ENCODE assay signal across 35 cellular contexts in the genomic region with DNA sequence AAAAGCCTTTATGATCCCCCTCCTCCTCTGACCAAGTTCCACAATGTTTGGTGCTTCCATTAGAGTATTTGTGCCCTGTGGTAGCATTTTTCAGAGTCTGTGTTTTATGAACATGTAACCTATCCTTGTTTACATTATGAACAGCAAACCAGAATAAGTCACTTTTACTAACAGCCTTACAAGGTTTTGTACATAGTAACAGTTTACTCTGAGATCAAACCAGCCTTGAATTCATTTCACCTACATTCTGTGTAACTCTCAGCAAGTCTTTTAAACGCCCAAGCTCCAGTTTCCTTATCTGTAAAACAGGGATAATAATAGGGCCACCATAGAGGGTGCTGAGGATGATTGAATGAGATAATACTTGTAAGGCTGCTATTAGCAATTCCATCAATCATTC.
DNase-seq lines count a peak whose midpoint lies in the region; ATAC-seq, FAIRE-seq and TF ChIP-seq lines count a peak whose summit lies in the region.
"Had no signal": no experiment of that assay in that cellular context is flagged by ENCODE, and none has a peak within 500 bp of the region (broad histone marks: within the 10 kb centered on the region; RNA-seq: fewer than 3 reads in every experiment).

No MANE protein-coding gene starts in this region.

- H3K4me2 ChIP-seq in K562 (ENCODE audit: insufficient read depth, low read length), result no peak overlapping the region
- H3K4me2 ChIP-seq: A549 had no signal

- TF ChIP-seq RAD21 in K562 (CRISPR knock-in tag; conservative IDR thresholded peaks at IDR 0.05 in 1 of 2, IDR thresholded peaks at IDR 0.05 in 1 of 2), result no peak

- no peaks in the 10 kb centered on the region for H3K27me3 ChIP-seq in K562 (ENCODE audit: control insufficient read depth in 2 of 2, insufficient read depth in 2 of 2, low read length in 2 of 2)
- H3K27me3 ChIP-seq: BE2C; BLaER1; BLaER1 treated with 17β-estradiol and CSF1 and Interleukin-3, amounts not matched to agents 10 nM and 100 nM had no signal

- H3K36me3 Mint-ChIP-seq in nephron (ENCODE audit: low read depth), result peaks cover 23% of the 10 kb centered on the region
- H3K36me3 Mint-ChIP-seq: CD14-positive monocyte; CD4-positive, alpha-beta memory T cell; CD4-positive, CD25-positive, alpha-beta regulatory T cell; CD8-positive, alpha-beta memory T cell; CD8-positive, alpha-beta T cell had no signal

- no peak for TF ChIP-seq POLR2A in K562 (conservative IDR thresholded peaks at IDR 0.05)

- H3K9ac ChIP-seq in K562 (ENCODE audit: insufficient read depth in 1 of 2, low read depth in 2 of 2, low read length in 2 of 2), result no peak overlapping the region
- H3K9ac ChIP-seq: BLaER1; BLaER1 treated with 17β-estradiol and CSF1 and Interleukin-3, amounts not matched to agents 10 nM and 100 nM had no signal

- DNase-seq in K562 (ENCODE audit: extremely low read depth in 1 of 4, low spot score in 3 of 4), result no peak
- no peak for DNase-seq in stimulated activated naive CD8-positive, alpha-beta T cell treated with anti-CD3 and anti-CD28 coated beads, Interleukin-15, Interleukin-2, amounts not matched to agents 100 U/mL and 50 U/mL, for 24 hours
- DNase-seq: 8988T; ACHN; AML-193; BE2C; C1 segment of cervical spinal cord; Caco-2; Calu3; CD4-positive, alpha-beta memory T cell; CD4-positive, alpha-beta T cell; CD4-positive, CD25-positive, alpha-beta regulatory T cell; CD8-positive, alpha-beta memory T cell; CD8-positive, alpha-beta T cell; COR-L47; DMS 273 treated with DMSO at 0.1 percent for 48 hours; DMS153; DMS53; DMS79; DMS79 treated with DMSO at 0.1 percent for 48 hours; DND-41; EL had no signal

- H3K79me2 ChIP-seq in K562 (ENCODE audit: control insufficient read depth, insufficient read depth, low read length), result no peaks in the 10 kb centered on the region

- H3K9me3 Mint-ChIP-seq in nephron, result peaks cover 29% of the 10 kb centered on the region

- no peak overlapping the region for H2AFZ ChIP-seq in K562 (ENCODE audit: low read depth, low read length)

- TF ChIP-seq CTCF in HEK293 (tag by site-specific recombination; IDR thresholded peaks at IDR 0.05), result no peak
- TF ChIP-seq CTCF in K562 (IDR thresholded peaks at IDR 0.05 in 2 of 3, conservative IDR thresholded peaks at IDR 0.05 in 1 of 3; ENCODE audit: insufficient read depth in 2 of 3, low read depth in 1 of 3, low read length in 3 of 3), result no peak
- no peak for TF ChIP-seq CTCF in nephron (IDR thresholded peaks at IDR 0.05; ENCODE audit: unreplicated experiment in 3 of 3)

- H3K9me1 ChIP-seq in K562 (ENCODE audit: control insufficient read depth, insufficient read depth, low read length), result no peaks in the 10 kb centered on the region

- H3K4me1 ChIP-seq in HEK293 (ENCODE audit: control insufficient read depth, insufficient read depth, low read length) (no peaks in the 10 kb centered on the region), K562 (replicated peaks in 1 of 2; ENCODE audit: control insufficient read depth in 2 of 2, insufficient read depth in 2 of 2, low read length in 2 of 2) (no peaks in the 10 kb centered on the region)
- H3K4me1 ChIP-seq: BE2C, Caco-2 had no signal

- BruUV-seq in K562 (replicated peaks; lab: Mats Ljungman, UMichigan), result no TSS peak

- ATAC-seq in K562 (no peak), GM21447 (IDR thresholded peaks at IDR 0.05; ENCODE audit: unreplicated experiment) (no peak), GM19324 (IDR thresholded peaks at IDR 0.05; ENCODE audit: low FRiP score, unreplicated experiment) (no peak)
- no peak for ATAC-seq in stimulated activated naive CD8-positive, alpha-beta T cell treated with anti-CD3 and anti-CD28 coated beads, Interleukin-15, Interleukin-2, amounts not matched to agents 100 U/mL and 50 U/mL, for 24 hours
- ATAC-seq: A549; CD8-positive, alpha-beta T cell had no signal

- POLR2A ChIA-PET in HEK293 (lab: Yijun Ruan, JAX), result no interaction called here
- POLR2A ChIA-PET in K562 (lab: Yijun Ruan, JAX), result no interaction called here

- H3K4me3 ChIP-seq in HEK293 (ENCODE audit: low read depth, low read length) (no peak overlapping the region), K562 (no peak overlapping the region)
- H3K4me3 ChIP-seq: A549; BLaER1; BLaER1 treated with 17β-estradiol and CSF1 and Interleukin-3, amounts not matched to agents 10 nM and 100 nM had no signal

- H4K20me1 ChIP-seq in K562 (replicated peaks; ENCODE audit: control insufficient read depth, insufficient read depth, low read length), result no peaks in the 10 kb centered on the region
- H4K20me1 ChIP-seq: BLaER1; BLaER1 treated with 17β-estradiol and CSF1 and Interleukin-3, amounts not matched to agents 10 nM and 100 nM had no signal

- no peak for FAIRE-seq in K562 (lab: Jason Lieb, UNC)
- FAIRE-seq: A204.1, A549, D721Med had no signal

- peaks cover 28% of the 10 kb centered on the region for H3K4me1 Mint-ChIP-seq in nephron
- H3K4me1 Mint-ChIP-seq: CD4-positive, alpha-beta memory T cell; CD4-positive, CD25-positive, alpha-beta regulatory T cell; CD8-positive, alpha-beta memory T cell had no signal

- TF ChIP-seq EP300 in K562 (IDR thresholded peaks at IDR 0.05; ENCODE audit: low read length), result no peak

- H3K36me3 ChIP-seq in HEK293 (ENCODE audit: control insufficient read depth in 2 of 2, insufficient read depth in 1 of 2, low read length in 2 of 2) (no peaks in the 10 kb centered on the region), K562 (ENCODE audit: control insufficient read depth, insufficient read depth, low read length) (no peaks in the 10 kb centered on the region)
- H3K36me3 ChIP-seq: BE2C; BLaER1; BLaER1 treated with 17β-estradiol and CSF1 and Interleukin-3, amounts not matched to agents 10 nM and 100 nM had no signal

- CTCF ChIA-PET in HEK293 (lab: Yijun Ruan, JAX), result interaction anchor here (0.6 to 6.3 kb wide), 16 partner anchors 8 to 744 kb away, joined by 3 to 78 read pairs (median 4); no protein-coding TSS in a partner anchor
- CTCF ChIA-PET in K562 (lab: Yijun Ruan, JAX; ENCODE audit: low intra/inter-chr PET ratio), result no interaction called here

- H3K9me3 ChIP-seq in HEK293 (ENCODE audit: control insufficient read depth, insufficient read depth, low read depth, low read length) (no peaks in the 10 kb centered on the region), K562 (replicated peaks; ENCODE audit: control insufficient read depth, insufficient read depth, low read depth, low read length) (peaks cover 4% of the 10 kb centered on the region)
- H3K9me3 ChIP-seq: BE2C had no signal

- H3K27ac ChIP-seq in HEK293 (ENCODE audit: extremely low read depth, low read depth, low read length) (no peak overlapping the region), K562 (ENCODE audit: extremely low read depth, low read depth, low read length) (no peak overlapping the region)
- H3K27ac ChIP-seq: 22Rv1; A549; BLaER1 treated with 17β-estradiol and CSF1 and Interleukin-3, amounts not matched to agents 10 nM and 100 nM; C4-2B had no signal

- in situ Hi-C loops in K562 (cut with MboI), result loop anchor here (10.0 kb wide), 1 partner anchor 1307 kb away; no protein-coding TSS in a partner anchor

- WGBS in K562 (ENCODE audit: insufficient coverage, low coverage, missing lambda C conversion rate), result 0% methylated on average over 1 of the region's 1 CpG

- H3K27ac Mint-ChIP-seq in nephron, result peak overlapping the region; percentile 77 to 93 (median 84)
- H3K27ac Mint-ChIP-seq: B cell; CD14-positive monocyte; CD4-positive, alpha-beta memory T cell; CD4-positive, alpha-beta T cell; CD4-positive, CD25-positive, alpha-beta regulatory T cell; CD8-positive, alpha-beta memory T cell; CD8-positive, alpha-beta T cell had no signal

- H3K4me3 Mint-ChIP-seq in nephron, result no peak overlapping the region
- H3K4me3 Mint-ChIP-seq: B cell; CD14-positive monocyte; CD4-positive, alpha-beta memory T cell; CD4-positive, alpha-beta T cell; CD4-positive, CD25-positive, alpha-beta regulatory T cell; CD8-positive, alpha-beta memory T cell; CD8-positive, alpha-beta T cell had no signal

- peaks cover 6% of the 10 kb centered on the region for H3K27me3 Mint-ChIP-seq in nephron (ENCODE audit: low read depth)

- intact Hi-C loops in K562 (cut with micrococcal nuclease), result loop anchor here (5.0 kb wide), 1 partner anchor 1304 kb away; no protein-coding TSS in a partner anchor

TF ChIP-seq in HEK293, 187 proteins besides CTCF, POLR2A, EP300 and RAD21:
- TF ChIP-seq ZNF670 (tag by site-specific recombination; IDR thresholded peaks at IDR 0.05; ENCODE audit: low read depth) (no peak), REPIN1 (tag by site-specific recombination; IDR thresholded peaks at IDR 0.05; ENCODE audit: low read depth) (no peak), ZNF658 (tag by site-specific recombination; IDR thresholded peaks at IDR 0.05) (no peak), ZNF664 (tag by site-specific recombination; IDR thresholded peaks at IDR 0.05) (no peak), KLF16 (tag by site-specific recombination; IDR thresholded peaks at IDR 0.05) (no peak), SETDB1 (IDR thresholded peaks at IDR 0.05; ENCODE audit: insufficient read length, low read length) (peak; percentile 71)
TF ChIP-seq in HEK293: peak in this region for 1.

Comparison
In these comparisons a context has a peak if more than half of its experiments do, and no peak if none do; other contexts are left out.
1. Of the 44 proteins assayed by ChIP-seq in both K562 and HEK293: peak only in K562: ZNF324; only in HEK293: SETDB1; in both: none; in neither: 42.